In genomic region chr5:110817437-110817836, GRCh38 we compare ENCODE assay signal across 1 cellular context.
TF ChIP-seq lines count a peak whose summit lies in the region.

No MANE protein-coding gene starts in this region.

TF ChIP-seq in GM23338, 12 proteins besides CTCF, POLR2A, EP300 and RAD21 (continued from another document):
- TF ChIP-seq ZNF462 (CRISPR knock-in tag; IDR thresholded peaks at IDR 0.05) (no peak), JUNB (IDR thresholded peaks at IDR 0.05; ENCODE audit: unreplicated experiment) (no peak), STAT1 (IDR thresholded peaks at IDR 0.05; ENCODE audit: unreplicated experiment) (no peak), REST (IDR thresholded peaks at IDR 0.05; ENCODE audit: unreplicated experiment) (no peak), EZH2 (IDR thresholded peaks at IDR 0.05; ENCODE audit: low read depth, unreplicated experiment) (no peak)
